In the genomic region with DNA sequence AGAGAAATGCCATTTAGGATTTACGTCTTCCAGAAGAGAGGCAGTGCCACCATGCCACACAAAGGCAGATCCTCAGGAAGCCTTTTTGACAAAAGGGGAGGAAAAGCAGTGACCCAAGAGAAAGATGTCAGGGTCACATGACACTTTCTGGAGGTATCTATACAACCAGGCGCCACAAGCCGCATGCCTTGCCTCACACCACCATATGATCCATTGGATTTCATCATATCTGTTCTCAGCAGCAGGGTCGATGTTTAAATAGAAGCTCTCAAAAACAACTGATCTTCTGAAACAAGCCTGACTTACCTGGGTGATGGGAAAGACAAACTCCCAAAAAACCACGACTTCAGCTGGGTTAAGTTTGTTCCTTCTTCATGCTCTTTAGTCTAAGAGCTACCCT, we compare ENCODE assay signal across 1 cellular context.
TF ChIP-seq lines count a peak whose summit lies in the region.

No MANE protein-coding gene starts in this region.

TF ChIP-seq in K562, 482 proteins besides CTCF, POLR2A, EP300 and RAD21 (continued from another document):
- TF ChIP-seq, protein P1, sequence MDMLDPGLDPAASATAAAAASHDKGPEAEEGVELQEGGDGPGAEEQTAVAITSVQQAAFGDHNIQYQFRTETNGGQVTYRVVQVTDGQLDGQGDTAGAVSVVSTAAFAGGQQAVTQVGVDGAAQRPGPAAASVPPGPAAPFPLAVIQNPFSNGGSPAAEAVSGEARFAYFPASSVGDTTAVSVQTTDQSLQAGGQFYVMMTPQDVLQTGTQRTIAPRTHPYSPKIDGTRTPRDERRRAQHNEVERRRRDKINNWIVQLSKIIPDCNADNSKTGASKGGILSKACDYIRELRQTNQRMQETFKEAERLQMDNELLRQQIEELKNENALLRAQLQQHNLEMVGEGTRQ (CRISPR knock-in tag; IDR thresholded peaks at IDR 0.05), result peak; percentile 66
- no peak for TF ChIP-seq KDM5B (IDR thresholded peaks at IDR 0.05; ENCODE audit: insufficient replicate concordance, low read depth, low read length)
- TF ChIP-seq MCM2 (IDR thresholded peaks at IDR 0.05; ENCODE audit: low read depth), result no peak
- TF ChIP-seq, protein P2, sequence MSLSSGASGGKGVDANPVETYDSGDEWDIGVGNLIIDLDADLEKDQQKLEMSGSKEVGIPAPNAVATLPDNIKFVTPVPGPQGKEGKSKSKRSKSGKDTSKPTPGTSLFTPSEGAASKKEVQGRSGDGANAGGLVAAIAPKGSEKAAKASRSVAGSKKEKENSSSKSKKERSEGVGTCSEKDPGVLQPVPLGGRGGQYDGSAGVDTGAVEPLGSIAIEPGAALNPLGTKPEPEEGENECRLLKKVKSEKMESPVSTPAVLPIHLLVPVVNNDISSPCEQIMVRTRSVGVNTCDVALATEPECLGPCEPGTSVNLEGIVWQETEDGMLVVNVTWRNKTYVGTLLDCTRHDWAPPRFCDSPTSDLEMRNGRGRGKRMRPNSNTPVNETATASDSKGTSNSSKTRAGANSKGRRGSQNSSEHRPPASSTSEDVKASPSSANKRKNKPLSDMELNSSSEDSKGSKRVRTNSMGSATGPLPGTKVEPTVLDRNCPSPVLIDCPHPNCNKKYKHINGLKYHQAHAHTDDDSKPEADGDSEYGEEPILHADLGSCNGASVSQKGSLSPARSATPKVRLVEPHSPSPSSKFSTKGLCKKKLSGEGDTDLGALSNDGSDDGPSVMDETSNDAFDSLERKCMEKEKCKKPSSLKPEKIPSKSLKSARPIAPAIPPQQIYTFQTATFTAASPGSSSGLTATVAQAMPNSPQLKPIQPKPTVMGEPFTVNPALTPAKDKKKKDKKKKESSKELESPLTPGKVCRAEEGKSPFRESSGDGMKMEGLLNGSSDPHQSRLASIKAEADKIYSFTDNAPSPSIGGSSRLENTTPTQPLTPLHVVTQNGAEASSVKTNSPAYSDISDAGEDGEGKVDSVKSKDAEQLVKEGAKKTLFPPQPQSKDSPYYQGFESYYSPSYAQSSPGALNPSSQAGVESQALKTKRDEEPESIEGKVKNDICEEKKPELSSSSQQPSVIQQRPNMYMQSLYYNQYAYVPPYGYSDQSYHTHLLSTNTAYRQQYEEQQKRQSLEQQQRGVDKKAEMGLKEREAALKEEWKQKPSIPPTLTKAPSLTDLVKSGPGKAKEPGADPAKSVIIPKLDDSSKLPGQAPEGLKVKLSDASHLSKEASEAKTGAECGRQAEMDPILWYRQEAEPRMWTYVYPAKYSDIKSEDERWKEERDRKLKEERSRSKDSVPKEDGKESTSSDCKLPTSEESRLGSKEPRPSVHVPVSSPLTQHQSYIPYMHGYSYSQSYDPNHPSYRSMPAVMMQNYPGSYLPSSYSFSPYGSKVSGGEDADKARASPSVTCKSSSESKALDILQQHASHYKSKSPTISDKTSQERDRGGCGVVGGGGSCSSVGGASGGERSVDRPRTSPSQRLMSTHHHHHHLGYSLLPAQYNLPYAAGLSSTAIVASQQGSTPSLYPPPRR (CRISPR knock-in tag; IDR thresholded peaks at IDR 0.05; ENCODE audit: borderline replicate concordance), result no peak
- TF ChIP-seq ATF3 (IDR thresholded peaks at IDR 0.05), result peak; percentile 59; the same call in 1 of the 2 replicates
- no peak for TF ChIP-seq ATF3 (CRISPR knock-in tag; conservative IDR thresholded peaks at IDR 0.05)
- TF ChIP-seq CEBPB (tag; IDR thresholded peaks at IDR 0.05), result peak; percentile 86
- TF ChIP-seq BHLHE40 (IDR thresholded peaks at IDR 0.05; ENCODE audit: low read length), result peak; percentile 27; the same call in 1 of the 2 replicates
- peak; percentile 43; the same call in 1 of the 2 replicates for TF ChIP-seq KLF16 (IDR thresholded peaks at IDR 0.05)
- TF ChIP-seq DPF2 (IDR thresholded peaks at IDR 0.05), result peak; percentile 25; the same call in 1 of the 2 replicates
- TF ChIP-seq TAL1 (IDR thresholded peaks at IDR 0.05), result peak; percentile 76
- no peak for TF ChIP-seq COPS2 (conservative IDR thresholded peaks at IDR 0.05)
- no peak for TF ChIP-seq SMARCB1 (IDR thresholded peaks at IDR 0.05; ENCODE audit: insufficient read length, low read depth)
- TF ChIP-seq ARID2 (IDR thresholded peaks at IDR 0.05), result no peak
- no peak for TF ChIP-seq ZNF12 (CRISPR knock-in tag; IDR thresholded peaks at IDR 0.05)
- peak; percentile 79; the same call in 1 of the 2 replicates for TF ChIP-seq TOE1 (IDR thresholded peaks at IDR 0.05; ENCODE audit: borderline replicate concordance)
- TF ChIP-seq TOE1 (CRISPR knock-in tag; IDR thresholded peaks at IDR 0.05; ENCODE audit: borderline replicate concordance, low read depth), result no peak
- no peak for TF ChIP-seq TAF15 (IDR thresholded peaks at IDR 0.05; ENCODE audit: low read depth, low read length)
- no peak for TF ChIP-seq KDM1A (IDR thresholded peaks at IDR 0.05)
- TF ChIP-seq HEY1 (CRISPR knock-in tag; IDR thresholded peaks at IDR 0.05; ENCODE audit: borderline replicate concordance), result no peak
- no peak for TF ChIP-seq POLR2G (IDR thresholded peaks at IDR 0.05; ENCODE audit: low read depth, low read length)
- 0 out of 2 replicates have a peak, but pooled peaks have one; percentile 25 for TF ChIP-seq HIVEP1 (CRISPR knock-in tag; IDR thresholded peaks at IDR 0.05)
- TF ChIP-seq, protein P3, sequence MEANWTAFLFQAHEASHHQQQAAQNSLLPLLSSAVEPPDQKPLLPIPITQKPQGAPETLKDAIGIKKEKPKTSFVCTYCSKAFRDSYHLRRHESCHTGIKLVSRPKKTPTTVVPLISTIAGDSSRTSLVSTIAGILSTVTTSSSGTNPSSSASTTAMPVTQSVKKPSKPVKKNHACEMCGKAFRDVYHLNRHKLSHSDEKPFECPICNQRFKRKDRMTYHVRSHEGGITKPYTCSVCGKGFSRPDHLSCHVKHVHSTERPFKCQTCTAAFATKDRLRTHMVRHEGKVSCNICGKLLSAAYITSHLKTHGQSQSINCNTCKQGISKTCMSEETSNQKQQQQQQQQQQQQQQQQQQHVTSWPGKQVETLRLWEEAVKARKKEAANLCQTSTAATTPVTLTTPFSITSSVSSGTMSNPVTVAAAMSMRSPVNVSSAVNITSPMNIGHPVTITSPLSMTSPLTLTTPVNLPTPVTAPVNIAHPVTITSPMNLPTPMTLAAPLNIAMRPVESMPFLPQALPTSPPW (CRISPR knock-in tag; IDR thresholded peaks at IDR 0.05), result 0 out of 2 replicates have a peak, but pooled peaks have one; percentile 19
- no peak for TF ChIP-seq NR4A1 (CRISPR knock-in tag; IDR thresholded peaks at IDR 0.05)
- 0 out of 2 replicates have a peak, but pooled peaks have one; percentile 67 for TF ChIP-seq NR4A1 (tag; IDR thresholded peaks at IDR 0.05)
- TF ChIP-seq NFE2 (IDR thresholded peaks at IDR 0.05; ENCODE audit: low read depth), result no peak
- no peak for TF ChIP-seq NR2C2 (CRISPR knock-in tag; IDR thresholded peaks at IDR 0.05)
- 0 out of 2 replicates have a peak, but pooled peaks have one; percentile 30 for TF ChIP-seq NR2C2 (tag; IDR thresholded peaks at IDR 0.05)
- peak in 1 of 2 experiments; percentile 66; a peak in 2 of 4 replicates for TF ChIP-seq TEAD1 (CRISPR knock-in tag; IDR thresholded peaks at IDR 0.05)
- no peak for TF ChIP-seq ZFPM2 (CRISPR knock-in tag; IDR thresholded peaks at IDR 0.05)
- TF ChIP-seq DACH1 (IDR thresholded peaks at IDR 0.05; ENCODE audit: partially characterized antibody), result no peak
- peak in 1 of 2 experiments; percentile 54 for TF ChIP-seq E2F6 (IDR thresholded peaks at IDR 0.05; ENCODE audit: borderline replicate concordance in 1 of 2, extremely low read depth in 1 of 2, insufficient read depth in 1 of 2, insufficient read length in 1 of 2, low read depth in 1 of 2, low read length in 1 of 2, poor library complexity in 1 of 2, severe bottlenecking in 1 of 2)
- no peak for TF ChIP-seq SP2 (IDR thresholded peaks at IDR 0.05; ENCODE audit: extremely low read depth, low read depth, low read length, poor library complexity, severe bottlenecking)
- TF ChIP-seq ZEB2 (IDR thresholded peaks at IDR 0.05), result no peak
- peak; percentile 77 for TF ChIP-seq TEAD4 (IDR thresholded peaks at IDR 0.05; ENCODE audit: low read length)
- no peak for TF ChIP-seq TEAD4 (CRISPR knock-in tag; IDR thresholded peaks at IDR 0.05; ENCODE audit: borderline replicate concordance)
- peak; percentile 95 for TF ChIP-seq L3MBTL2 (IDR thresholded peaks at IDR 0.05)
- TF ChIP-seq, protein P4, sequence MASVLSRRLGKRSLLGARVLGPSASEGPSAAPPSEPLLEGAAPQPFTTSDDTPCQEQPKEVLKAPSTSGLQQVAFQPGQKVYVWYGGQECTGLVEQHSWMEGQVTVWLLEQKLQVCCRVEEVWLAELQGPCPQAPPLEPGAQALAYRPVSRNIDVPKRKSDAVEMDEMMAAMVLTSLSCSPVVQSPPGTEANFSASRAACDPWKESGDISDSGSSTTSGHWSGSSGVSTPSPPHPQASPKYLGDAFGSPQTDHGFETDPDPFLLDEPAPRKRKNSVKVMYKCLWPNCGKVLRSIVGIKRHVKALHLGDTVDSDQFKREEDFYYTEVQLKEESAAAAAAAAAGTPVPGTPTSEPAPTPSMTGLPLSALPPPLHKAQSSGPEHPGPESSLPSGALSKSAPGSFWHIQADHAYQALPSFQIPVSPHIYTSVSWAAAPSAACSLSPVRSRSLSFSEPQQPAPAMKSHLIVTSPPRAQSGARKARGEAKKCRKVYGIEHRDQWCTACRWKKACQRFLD (CRISPR knock-in tag; IDR thresholded peaks at IDR 0.05), result 0 out of 2 replicates have a peak, but pooled peaks have one; percentile 28
- TF ChIP-seq HDAC3 (IDR thresholded peaks at IDR 0.05; ENCODE audit: borderline replicate concordance, partially characterized antibody), result no peak
- TF ChIP-seq CREB1 (IDR thresholded peaks at IDR 0.05), result no peak
- no peak for TF ChIP-seq CREB1 (CRISPR knock-in tag; IDR thresholded peaks at IDR 0.05)
- TF ChIP-seq ZNF143 (CRISPR knock-in tag; IDR thresholded peaks at IDR 0.05), result no peak
- TF ChIP-seq ATF4 (CRISPR knock-in tag; IDR thresholded peaks at IDR 0.05), result peak; percentile 61; the same call in 1 of the 2 replicates
- TF ChIP-seq, protein P5, sequence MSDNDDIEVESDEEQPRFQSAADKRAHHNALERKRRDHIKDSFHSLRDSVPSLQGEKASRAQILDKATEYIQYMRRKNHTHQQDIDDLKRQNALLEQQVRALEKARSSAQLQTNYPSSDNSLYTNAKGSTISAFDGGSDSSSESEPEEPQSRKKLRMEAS (CRISPR knock-in tag; IDR thresholded peaks at IDR 0.05), result peak; percentile 47
- TF ChIP-seq GABPB1 (CRISPR knock-in tag; IDR thresholded peaks at IDR 0.05), result no peak
- 0 out of 2 replicates have a peak, but pooled peaks have one; percentile 47 for TF ChIP-seq SMAD4 (CRISPR knock-in tag; conservative IDR thresholded peaks at IDR 0.05)
- TF ChIP-seq, protein P6, sequence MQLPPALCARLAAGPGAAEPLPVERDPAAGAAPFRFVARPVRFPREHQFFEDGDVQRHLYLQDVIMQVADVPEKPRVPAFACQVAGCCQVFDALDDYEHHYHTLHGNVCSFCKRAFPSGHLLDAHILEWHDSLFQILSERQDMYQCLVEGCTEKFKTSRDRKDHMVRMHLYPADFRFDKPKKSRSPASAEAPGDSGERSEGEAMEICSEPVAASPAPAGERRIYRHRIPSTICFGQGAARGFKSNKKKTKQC (CRISPR knock-in tag; IDR thresholded peaks at IDR 0.05), result peak; percentile 36; the same call in 1 of the 2 replicates
- TF ChIP-seq TRIM25 (IDR thresholded peaks at IDR 0.05; ENCODE audit: borderline replicate concordance), result no peak
- TF ChIP-seq ZNF174 (CRISPR knock-in tag; IDR thresholded peaks at IDR 0.05), result no peak
